ENCODE assay signal across 8 cellular contexts in genomic region chrX:42943571-42943970, GRCh38.
DNase-seq lines count a peak whose midpoint lies in the region; ATAC-seq and TF ChIP-seq lines count a peak whose summit lies in the region.
"Not testable (repeated sequence)": the region's sequence is repeated elsewhere in the genome, so short reads cannot be mapped to it uniquely, and the experiment has no call there.

No MANE protein-coding gene starts in this region.

- not testable (repeated sequence) for H3K36me3 ChIP-seq in CD4-positive, CD25-positive, alpha-beta regulatory T cell (ENCODE audit: control insufficient read depth, insufficient read depth, low read length); Loucy (ENCODE audit: insufficient read depth, low read length); naive thymus-derived CD4-positive, alpha-beta T cell (ENCODE audit: control insufficient read depth in 2 of 3, insufficient read depth in 3 of 3, low read length in 3 of 3)

- peak overlapping the region; percentile 67 to 72 (median 71) for H3K4me3 Mint-ChIP-seq in CD4-positive, CD25-positive, alpha-beta regulatory T cell
- not testable (repeated sequence) for H3K4me3 Mint-ChIP-seq in activated naive CD4-positive, alpha-beta T cell treated with anti-CD3 and anti-CD28 coated beads for 36 hours
- H3K4me3 Mint-ChIP-seq in naive thymus-derived CD4-positive, alpha-beta T cell: peak overlapping the region; percentile 41 to 83 (median 70)

- 0 out of 2 replicates have a peak, but pooled peaks have one; percentile 16 for TF ChIP-seq CTCF in Loucy (conservative IDR thresholded peaks at IDR 0.05; ENCODE audit: low read length)

- H3K27me3 Mint-ChIP-seq in CD4-positive, CD25-positive, alpha-beta regulatory T cell; activated naive CD4-positive, alpha-beta T cell treated with anti-CD3 and anti-CD28 coated beads for 36 hours (ENCODE audit: low read depth); naive thymus-derived CD4-positive, alpha-beta T cell: not testable (repeated sequence)

- not testable (repeated sequence) for H3K36me3 Mint-ChIP-seq in CD4-positive, CD25-positive, alpha-beta regulatory T cell; activated naive CD4-positive, alpha-beta T cell treated with anti-CD3 and anti-CD28 coated beads for 36 hours (ENCODE audit: low read depth)
- peaks cover 0 to 14% (median 3%) of the 10 kb centered on the region in 5 donors for H3K36me3 Mint-ChIP-seq in naive thymus-derived CD4-positive, alpha-beta T cell

- H3K4me3 ChIP-seq in CD4-positive, CD25-positive, alpha-beta regulatory T cell (ENCODE audit: low read depth, low read length): peak overlapping the region; percentile 61
- peak overlapping the region; percentile 44 for H3K4me3 ChIP-seq in Loucy (ENCODE audit: low read length, poor library complexity, severe bottlenecking)
- H3K4me3 ChIP-seq in naive thymus-derived CD4-positive, alpha-beta T cell (ENCODE audit: low read length): peak overlapping the region; percentile 33

- H3F3A ChIP-seq in Loucy (ENCODE audit: low read depth): not testable (repeated sequence)

- peak in 1 of 2 donors; percentile 22 for ATAC-seq in CD4-positive, CD25-positive, alpha-beta regulatory T cell (ENCODE audit: low read depth in 2 of 2)
- ATAC-seq in GM18909 (IDR thresholded peaks at IDR 0.05; ENCODE audit: poor library complexity, unreplicated experiment) (peak; percentile 89), GM21723 (IDR thresholded peaks at IDR 0.05; ENCODE audit: unreplicated experiment) (peak; percentile 74), HG03103 (IDR thresholded peaks at IDR 0.05; ENCODE audit: low read depth, unreplicated experiment) (peak; percentile 65)
- peak; percentile 60 for ATAC-seq in naive thymus-derived CD4-positive, alpha-beta T cell

- POLR2A ChIA-PET in naive thymus-derived CD4-positive, alpha-beta T cell (lab: Charles Lee): interaction anchor here (0.9 to 3.0 kb wide), 3 partner anchors 37 to 1020 kb away, joined by 3 to 10 read pairs (median 3); partner anchors contain the start of gene CASK

- H3K27ac ChIP-seq in CD4-positive, CD25-positive, alpha-beta regulatory T cell (ENCODE audit: insufficient read depth, low read length, poor library complexity, severe bottlenecking): peak overlapping the region; percentile 86
- H3K27ac ChIP-seq in naive thymus-derived CD4-positive, alpha-beta T cell (ENCODE audit: low read depth, low read length): peak overlapping the region; percentile 56

- not testable (repeated sequence) for H3K79me2 ChIP-seq in Loucy (ENCODE audit: insufficient read depth, low read length)

- H3K4me1 ChIP-seq in CD4-positive, CD25-positive, alpha-beta regulatory T cell (ENCODE audit: control insufficient read depth, insufficient read depth, low read length, poor library complexity, severe bottlenecking): peaks cover 89% of the 10 kb centered on the region
- peaks cover 70% of the 10 kb centered on the region for H3K4me1 ChIP-seq in Loucy (ENCODE audit: insufficient read depth, low read length, poor library complexity, severe bottlenecking)
- H3K4me1 ChIP-seq in naive thymus-derived CD4-positive, alpha-beta T cell (ENCODE audit: control insufficient read depth in 2 of 2, insufficient read depth in 2 of 2, low read length in 2 of 2): peaks cover 58 to 84% of the 10 kb centered on the region in 2 donors

- H3K9me2 ChIP-seq in Loucy (replicated peaks; ENCODE audit: low read depth, low read length): not testable (repeated sequence)

- not testable (repeated sequence) for H3K9me3 ChIP-seq in CD4-positive, CD25-positive, alpha-beta regulatory T cell (ENCODE audit: control insufficient read depth in 2 of 2, low read length in 2 of 2); Loucy (ENCODE audit: insufficient read depth, low read depth, low read length); naive thymus-derived CD4-positive, alpha-beta T cell (ENCODE audit: control insufficient read depth in 2 of 3, low read length in 3 of 3)

- not testable (repeated sequence) for H2AFZ ChIP-seq in Loucy (ENCODE audit: low read length)

- peak overlapping the region; percentile 95 to 99 (median 97) for H3K27ac Mint-ChIP-seq in CD4-positive, CD25-positive, alpha-beta regulatory T cell
- H3K27ac Mint-ChIP-seq in activated naive CD4-positive, alpha-beta T cell treated with anti-CD3 and anti-CD28 coated beads for 36 hours: peak overlapping the region; percentile 80
- peak overlapping the region; percentile 77 to 98 (median 94) for H3K27ac Mint-ChIP-seq in naive thymus-derived CD4-positive, alpha-beta T cell

- peak in 2 of 3 donors; percentile 77 to 92 for DNase-seq in CD4-positive, CD25-positive, alpha-beta regulatory T cell
- DNase-seq in T-helper 22 cell (ENCODE audit: low read depth): peak; percentile 31
- peak; percentile 32 for DNase-seq in activated naive CD4-positive, alpha-beta T cell treated with anti-CD3 and anti-CD28 coated beads for 36 hours
- DNase-seq in naive thymus-derived CD4-positive, alpha-beta T cell: peak in 6 of 9 donors; percentile 22 to 50 (median 44)

- peak overlapping the region; percentile 61 for H3K4me2 ChIP-seq in Loucy (ENCODE audit: low read depth, low read length, poor library complexity, severe bottlenecking)

- H3K9ac ChIP-seq in Loucy (ENCODE audit: low read depth, low read length, poor library complexity, severe bottlenecking): peak overlapping the region; percentile 62

- CTCF ChIA-PET in activated naive CD4-positive, alpha-beta T cell treated with anti-CD3 and anti-CD28 coated beads for 36 hours (lab: Charles Lee): not testable (repeated sequence)
- CTCF ChIA-PET in naive thymus-derived CD4-positive, alpha-beta T cell (lab: Charles Lee): interaction anchor here (2.9 kb wide), 1 partner anchor 1145 kb away, joined by 11 read pairs; no protein-coding TSS in a partner anchor

- H3K9me3 Mint-ChIP-seq in CD4-positive, CD25-positive, alpha-beta regulatory T cell; activated naive CD4-positive, alpha-beta T cell treated with anti-CD3 and anti-CD28 coated beads for 36 hours: not testable (repeated sequence)
- H3K9me3 Mint-ChIP-seq in naive thymus-derived CD4-positive, alpha-beta T cell: peaks cover 0 to 12% (median 3%) of the 10 kb centered on the region in 11 donors

- H3K4me1 Mint-ChIP-seq in CD4-positive, CD25-positive, alpha-beta regulatory T cell: peaks cover 46 to 97% (median 66%) of the 10 kb centered on the region in 4 donors
- peaks cover 75% of the 10 kb centered on the region for H3K4me1 Mint-ChIP-seq in activated naive CD4-positive, alpha-beta T cell treated with anti-CD3 and anti-CD28 coated beads for 36 hours (ENCODE audit: low read depth)
- peaks cover 21 to 98% (median 88%) of the 10 kb centered on the region in 7 donors for H3K4me1 Mint-ChIP-seq in naive thymus-derived CD4-positive, alpha-beta T cell

- intact Hi-C loops in activated naive CD4-positive, alpha-beta T cell treated with anti-CD3 and anti-CD28 coated beads for 36 hours (cut with micrococcal nuclease): not testable (repeated sequence)
- intact Hi-C loops in naive thymus-derived CD4-positive, alpha-beta T cell (cut with micrococcal nuclease): loop anchor here (1.0 to 10.0 kb wide), 13 partner anchors 9 to 1609 kb away; partner anchors contain the start of genes CASK (in 1 of the 2), DDX3X (in 1 of the 2) and MAOA (in 1 of the 2)

- H4K20me1 ChIP-seq in Loucy (ENCODE audit: insufficient read depth, low read length, poor library complexity, severe bottlenecking): not testable (repeated sequence)

- H3K27me3 ChIP-seq in CD4-positive, CD25-positive, alpha-beta regulatory T cell (ENCODE audit: control insufficient read depth, insufficient read depth, low read length); Loucy (ENCODE audit: insufficient read depth, low read length, poor library complexity, severe bottlenecking); naive thymus-derived CD4-positive, alpha-beta T cell (ENCODE audit: control insufficient read depth in 2 of 2, insufficient read depth in 2 of 2, low read length in 2 of 2): not testable (repeated sequence)

Comparison
In these comparisons a context has a peak if more than half of its experiments do, and no peak if none do; other contexts are left out.
1. DNase-seq: peak in every context shown above with its lines; median percentile 84 in CD4-positive, CD25-positive, alpha-beta regulatory T cell; 44 in naive thymus-derived CD4-positive, alpha-beta T cell; 32 in activated naive CD4-positive, alpha-beta T cell treated with anti-CD3 and anti-CD28 coated beads for 36 hours; 31 in T-helper 22 cell.